11 cellular contexts compared by ENCODE assay signal in the genomic region with DNA sequence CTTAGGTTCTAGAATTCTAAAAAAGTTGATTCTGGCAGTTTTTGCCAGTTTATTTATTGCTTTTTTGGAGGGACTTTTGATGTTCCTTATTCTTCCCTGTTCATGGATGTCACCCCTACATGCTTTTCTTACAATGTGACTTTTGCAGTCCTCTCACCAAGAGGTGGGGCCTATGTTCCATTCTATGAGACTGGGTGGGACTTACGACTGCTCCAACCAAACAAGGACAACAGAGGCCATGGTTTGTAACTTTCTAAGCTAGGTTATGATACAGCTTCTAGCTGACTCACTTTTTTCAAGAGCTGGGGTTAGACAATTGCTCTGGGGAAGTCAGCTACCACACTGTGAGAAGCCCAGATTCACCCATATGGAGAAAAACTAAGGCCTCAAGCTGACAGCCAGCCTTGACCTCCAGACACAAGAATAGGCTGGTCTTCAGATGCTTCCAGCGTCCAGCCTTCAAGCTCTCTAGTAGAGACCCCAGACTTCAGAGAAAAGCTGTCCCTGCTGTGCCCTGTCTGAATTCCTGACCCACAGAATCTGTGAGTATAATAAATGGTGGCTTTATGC. TPM values are rescaled to one million over a fixed set of nuclear protein-coding genes. Genes with fewer than 3 reads are reported as not detected.
DNase-seq lines count a peak whose midpoint lies in the region; ATAC-seq, FAIRE-seq and TF ChIP-seq lines count a peak whose summit lies in the region.
"Had no signal": no experiment of that assay in that cellular context is flagged by ENCODE, and none has a peak within 500 bp of the region (broad histone marks: within the 10 kb centered on the region; RNA-seq: fewer than 3 reads in every experiment).

No MANE protein-coding gene starts in this region.

- H3K4me3 Mint-ChIP-seq in astrocyte (ENCODE audit: unreplicated experiment) = no peak overlapping the region
- no peak overlapping the region for H3K4me3 Mint-ChIP-seq in CD14-positive monocyte

- H3K27ac ChIP-seq in astrocyte (ENCODE audit: low read depth, low read length) = peak overlapping the region; percentile 30
- no peak overlapping the region for H3K27ac ChIP-seq in upper lobe of right lung
- H3K27ac ChIP-seq: SJSA1 had no signal

- intact Hi-C loops in Right ventricle myocardium superior (cut with DNase I) (loop anchor here (10.0 kb wide), 2 partner anchors 425 to 795 kb away; a partner anchor contains a TSS), cardiac septum (cut with DNase I) (no loop called here), upper lobe of right lung (cut with DNase I) (no loop called here), CD14-positive monocyte (cut with micrococcal nuclease) (no loop called here)

- no peak overlapping the region for H3K9ac ChIP-seq in astrocyte (ENCODE audit: low read length)

- H3K4me1 ChIP-seq in astrocyte (ENCODE audit: insufficient read depth, low read length) = peaks cover 4% of the 10 kb centered on the region
- no peaks in the 10 kb centered on the region for H3K4me1 ChIP-seq in upper lobe of right lung
- H3K4me1 ChIP-seq: SJSA1 had no signal

- peaks cover 10% of the 10 kb centered on the region for H3K4me1 Mint-ChIP-seq in astrocyte (ENCODE audit: low read depth, unreplicated experiment)
- peaks cover 2% of the 10 kb centered on the region for H3K4me1 Mint-ChIP-seq in CD14-positive monocyte
- H3K4me1 Mint-ChIP-seq: CD4-positive, CD25-positive, alpha-beta regulatory T cell had no signal

- H3K4me3 ChIP-seq in astrocyte (ENCODE audit: insufficient read depth, low read depth, low read length) (no peak overlapping the region), kidney epithelial cell (ENCODE audit: low read depth, low read length) (no peak overlapping the region), upper lobe of right lung (no peak overlapping the region)
- H3K4me3 ChIP-seq: SJSA1 had no signal

- no peaks in the 10 kb centered on the region for H3K9me3 Mint-ChIP-seq in astrocyte (ENCODE audit: unreplicated experiment)
- H3K9me3 Mint-ChIP-seq in CD14-positive monocyte = peaks cover 0 to 5% (median 1%) of the 10 kb centered on the region in 7 donors
- H3K9me3 Mint-ChIP-seq: CD4-positive, CD25-positive, alpha-beta regulatory T cell had no signal

- TF ChIP-seq CTCF in astrocyte (IDR thresholded peaks at IDR 0.05; ENCODE audit: insufficient read depth, low read depth, low read length) (no peak), kidney epithelial cell (IDR thresholded peaks at IDR 0.05; ENCODE audit: insufficient read depth, low read length, poor library complexity, severe bottlenecking) (no peak), upper lobe of right lung (IDR thresholded peaks at IDR 0.05) (no peak), CD14-positive monocyte (IDR thresholded peaks at IDR 0.05) (no peak)

- H3K27me3 Mint-ChIP-seq in astrocyte (ENCODE audit: low read depth, unreplicated experiment) (no peaks in the 10 kb centered on the region), CD14-positive monocyte (ENCODE audit: low read depth in 3 of 3) (peaks cover 0 to under 1% (median 0%) of the 10 kb centered on the region in 3 donors)
- H3K27me3 Mint-ChIP-seq: CD4-positive, CD25-positive, alpha-beta regulatory T cell had no signal

- H3K27ac Mint-ChIP-seq in astrocyte (ENCODE audit: unreplicated experiment) (peak overlapping the region; percentile 3), CD14-positive monocyte (peak overlapping the region in 1 of 7 donors; percentile 8)

- no peak overlapping the region for H3K4me2 ChIP-seq in astrocyte (ENCODE audit: low read length)

- H4K20me1 ChIP-seq in astrocyte (ENCODE audit: insufficient read depth, low read length) = no peaks in the 10 kb centered on the region

- no peak overlapping the region for H2AFZ ChIP-seq in astrocyte (ENCODE audit: low read depth, low read length)

- peak; percentile 9 for FAIRE-seq in astrocyte (lab: Jason Lieb, UNC)

- ATAC-seq in Right ventricle myocardium superior (ENCODE audit: poor library complexity) (peak; percentile 56), upper lobe of right lung (peak; percentile 26), GM18868 (IDR thresholded peaks at IDR 0.05; ENCODE audit: unreplicated experiment) (no peak)

- H3K9me3 ChIP-seq in astrocyte (ENCODE audit: insufficient read depth, low read depth, low read length) = no peaks in the 10 kb centered on the region
- no peaks in the 10 kb centered on the region for H3K9me3 ChIP-seq in upper lobe of right lung

- H3K36me3 Mint-ChIP-seq in astrocyte (ENCODE audit: low read depth, unreplicated experiment) (peaks cover 8% of the 10 kb centered on the region), CD14-positive monocyte (peaks cover 0 to 14% of the 10 kb centered on the region in 2 donors)

- H3K27me3 ChIP-seq in astrocyte (ENCODE audit: insufficient read depth, low read length) (no peaks in the 10 kb centered on the region), kidney epithelial cell (ENCODE audit: control insufficient read depth, insufficient read depth, low read length) (no peaks in the 10 kb centered on the region), upper lobe of right lung (no peaks in the 10 kb centered on the region)
- H3K27me3 ChIP-seq: SJSA1 had no signal

- H3K36me3 ChIP-seq in astrocyte (ENCODE audit: insufficient read depth, low read length) (no peaks in the 10 kb centered on the region), kidney epithelial cell (ENCODE audit: control insufficient read depth, insufficient read depth, low read length) (no peaks in the 10 kb centered on the region), upper lobe of right lung (no peaks in the 10 kb centered on the region)
- H3K36me3 ChIP-seq: SJSA1 had no signal

- DNase-seq in Right ventricle myocardium superior (no peak), cardiac septum (ENCODE audit: low spot score) (no peak), astrocyte (ENCODE audit: low read depth) (peak; percentile 63), kidney epithelial cell (ENCODE audit: low read depth) (peak; percentile 18), upper lobe of right lung (no peak), CD14-positive monocyte (ENCODE audit: low spot score) (no peak), GF-D8 (lab: John Stamatoyannopoulos, UW) (no peak)
- DNase-seq: CD4-positive, CD25-positive, alpha-beta regulatory T cell; effector CD8-positive, alpha-beta T cell had no signal

- no peaks in the 10 kb centered on the region for H3K79me2 ChIP-seq in astrocyte (ENCODE audit: insufficient read depth, low read length)

RNA-seq across cellular contexts. Expression of a gene that starts 39.5 kb away (rescaled TPM):
- total RNA-seq in Right ventricle myocardium superior (12.8 TPM), cardiac septum (18.6 TPM), astrocyte (32.0 and 32.6 TPM in 2 replicates), kidney epithelial cell (55.3 and 56.3 TPM in 2 replicates), upper lobe of right lung (29.7 TPM)
- 10 to 100 TPM; 22.0 to 23.4 TPM for polyA plus RNA-seq in CD14-positive monocyte

RNA-seq across cellular contexts. Expression of a gene that starts 39.6 kb away (rescaled TPM):
- total RNA-seq in Right ventricle myocardium superior (104 TPM), cardiac septum (154 TPM), astrocyte (205 and 220 TPM in 2 replicates), kidney epithelial cell (161 and 185 TPM in 2 replicates), upper lobe of right lung (167 TPM)
- polyA plus RNA-seq in CD14-positive monocyte = 100 to 1,000 TPM in 1 of 2 donors, 10 to 100 TPM in 1; 89.8 to 112 TPM

Comparison
In these comparisons a context has a peak if more than half of its experiments do, and no peak if none do; other contexts are left out.
1. DNase-seq: peak in astrocyte (single experiment) and kidney epithelial cell (single experiment); none in Right ventricle myocardium superior (single experiment), cardiac septum (single experiment), upper lobe of right lung (single experiment), CD14-positive monocyte (single experiment) and GF-D8 (single experiment).